Comparison of ENCODE assay signal across 8 cellular contexts in the genomic region with DNA sequence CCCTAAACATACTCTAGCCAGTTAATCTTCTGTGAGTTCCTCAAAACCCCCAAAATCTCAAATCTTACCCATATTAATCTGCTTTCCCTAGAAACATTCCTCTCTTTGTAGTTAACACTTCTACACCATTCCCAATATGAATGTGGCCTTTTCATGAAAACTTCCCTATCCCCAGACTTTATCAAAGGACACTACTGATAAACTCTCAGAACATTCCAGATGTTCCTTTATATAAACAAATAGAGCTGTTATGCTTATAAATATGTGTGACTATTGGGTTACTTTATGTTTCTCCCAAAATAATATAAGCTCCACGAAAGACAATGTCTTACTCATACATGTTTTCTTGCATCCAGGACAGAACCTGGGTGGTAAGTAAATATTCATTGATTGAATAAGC.
"Had no signal": no experiment of that assay in that cellular context is flagged by ENCODE, and none has a peak within 500 bp of the region (broad histone marks: within the 10 kb centered on the region; RNA-seq: fewer than 3 reads in every experiment).

No MANE protein-coding gene starts in this region.

- H3K9me3 ChIP-seq: HAP-1 had no signal

- H3K4me2 ChIP-seq: GM23338 had no signal

- H3K4me3 ChIP-seq: GM23248, GM23338, HAP-1 had no signal

- H3K36me3 ChIP-seq: HAP-1 had no signal

- H3K4me1 ChIP-seq: HAP-1 had no signal

- H2AFZ ChIP-seq: GM23248, GM23338 had no signal

- H3K27ac ChIP-seq: GM23248 had no signal

- DNase-seq: GM23248, GOT3, H7, H9, HCEC 1CT, HFFc6 had no signal

- H3K9ac ChIP-seq: GM23248 had no signal
